In the genomic region with DNA sequence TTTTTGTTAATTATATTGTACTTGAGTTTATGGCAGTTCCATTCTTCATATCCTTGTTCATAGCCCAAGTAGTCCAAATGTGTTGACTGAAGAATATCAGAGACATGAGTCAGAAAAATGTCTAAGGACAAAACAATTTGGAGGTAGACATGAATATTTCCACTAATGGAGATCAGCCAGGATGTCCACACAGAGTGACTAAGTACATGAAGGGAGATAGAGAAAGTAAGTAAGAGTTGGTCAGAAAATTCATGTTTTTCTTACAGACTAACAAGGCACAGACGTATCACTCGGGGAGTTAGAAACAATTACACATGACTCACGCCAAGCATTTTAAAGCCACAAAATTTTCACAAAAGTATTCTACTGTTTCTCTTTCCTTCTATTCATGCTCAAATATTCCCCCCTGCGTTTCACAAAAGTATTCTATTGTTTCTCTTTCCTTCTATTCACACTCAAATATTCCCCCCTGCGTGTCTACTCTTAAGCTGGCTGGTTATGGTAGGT, we compare ENCODE assay signal across 11 cellular contexts.
DNase-seq lines count a peak whose midpoint lies in the region; ATAC-seq and TF ChIP-seq lines count a peak whose summit lies in the region.
"Had no signal": no experiment of that assay in that cellular context is flagged by ENCODE, and none has a peak within 500 bp of the region (broad histone marks: within the 10 kb centered on the region; RNA-seq: fewer than 3 reads in every experiment).

No MANE protein-coding gene starts in this region.

- DNase-seq in heart left ventricle, result no peak
- DNase-seq in right atrium auricular region (ENCODE audit: low spot score), result no peak
- peak; percentile 99 for DNase-seq in astrocyte of the spinal cord (ENCODE audit: low read depth, low spot score)
- DNase-seq in hepatic stellate cell (ENCODE audit: low spot score), result peak; percentile 65
- no peak for DNase-seq in aorta
- DNase-seq in NCI-H446 treated with DMSO at 0.1 percent for 48 hours (lab: John Stamatoyannopoulos, UW), result no peak
- DNase-seq in NCI-H2227 (lab: John Stamatoyannopoulos, UW; ENCODE audit: unreplicated experiment), result no peak
- DNase-seq: kidney; NK-92 treated with Interleukin-12 subunit alpha and Interleukin-12 subunit beta, amount 100 ng/mL, for 24 hours had no signal

- TF ChIP-seq CTCF in heart left ventricle (IDR thresholded peaks at IDR 0.05), result no peak
- no peak for TF ChIP-seq CTCF in right atrium auricular region (IDR thresholded peaks at IDR 0.05)
- TF ChIP-seq CTCF in astrocyte of the spinal cord (IDR thresholded peaks at IDR 0.05; ENCODE audit: low read depth, low read length), result no peak

- H3K4me1 ChIP-seq in heart left ventricle (peaks cover 0 to 4% (median 0%) of the 10 kb centered on the region in 12 donors), right atrium auricular region (no peaks in the 10 kb centered on the region), aorta (ENCODE audit: control insufficient read depth in 1 of 2, insufficient read depth in 2 of 2, low read length in 2 of 2) (no peaks in the 10 kb centered on the region)

- H3K9me3 ChIP-seq in heart left ventricle (no peaks in the 10 kb centered on the region), right atrium auricular region (no peaks in the 10 kb centered on the region), aorta (ENCODE audit: control insufficient read depth, low read length) (no peaks in the 10 kb centered on the region)

- WGBS in heart left ventricle, 4 donors, result 60 to 71% (median 67%) methylated on average over 5 of the region's 5 CpGs
- WGBS in aorta, 2 donors, result 6% methylated on average over 5 of the region's 5 CpGs

- peak in 3 of 4 donors; percentile 36 to 95 (median 76) for ATAC-seq in heart left ventricle
- peak; percentile 66 for ATAC-seq in aorta (ENCODE audit: low FRiP score)
- no peak for ATAC-seq in HG03432 (IDR thresholded peaks at IDR 0.05; ENCODE audit: unreplicated experiment)
- ATAC-seq: activated CD4-positive, CD25-positive, alpha-beta regulatory T cell treated with anti-CD3 and anti-CD28 coated beads, Interleukin-2, amount 50 U/mL, for 24 hours had no signal

- no peak for TF ChIP-seq POLR2A in heart left ventricle (IDR thresholded peaks at IDR 0.05)

- H3K27me3 ChIP-seq in heart left ventricle, result no peaks in the 10 kb centered on the region
- no peaks in the 10 kb centered on the region for H3K27me3 ChIP-seq in right atrium auricular region
- no peaks in the 10 kb centered on the region for H3K27me3 ChIP-seq in aorta (ENCODE audit: control insufficient read depth in 1 of 2, insufficient read depth in 2 of 2, low read length in 1 of 2)

- intact Hi-C loops in heart left ventricle (cut with DNase I) (no loop called here), aorta (cut with DNase I) (no loop called here)

- no peaks in the 10 kb centered on the region for H3K36me3 ChIP-seq in heart left ventricle
- H3K36me3 ChIP-seq in right atrium auricular region, result no peaks in the 10 kb centered on the region
- H3K36me3 ChIP-seq in aorta (ENCODE audit: control insufficient read depth in 1 of 2, insufficient read depth in 2 of 2, low read length in 1 of 2), result no peaks in the 10 kb centered on the region

- in situ Hi-C loops in astrocyte of the spinal cord (cut with HindIII; ENCODE audit: low sequenced_read_pairs), result no loop called here

- H3K4me3 ChIP-seq in heart left ventricle (peak overlapping the region in 1 of 12 donors; percentile 27), right atrium auricular region (no peak overlapping the region), astrocyte of the spinal cord (ENCODE audit: low read depth, low read length) (no peak overlapping the region), aorta (ENCODE audit: low read length in 2 of 2) (peak overlapping the region; percentile 14 to 34)

- H3K27ac ChIP-seq in heart left ventricle, result peak overlapping the region in 5 of 12 donors; percentile 22 to 46 (median 41)
- H3K27ac ChIP-seq in right atrium auricular region, result peak overlapping the region in 1 of 2 donors; percentile 63
- H3K27ac ChIP-seq in aorta (ENCODE audit: low read depth in 1 of 2, low read length in 2 of 2), result peak overlapping the region in 1 of 2 donors; percentile 82

Comparison
In these comparisons a context has a peak if more than half of its experiments do, and no peak if none do; other contexts are left out.
1. DNase-seq: peak in astrocyte of the spinal cord (single experiment) and hepatic stellate cell (single experiment); none in heart left ventricle (0 of 5), right atrium auricular region (single experiment), aorta (0 of 2), NCI-H446 treated with DMSO at 0.1 percent for 48 hours (single experiment) and NCI-H2227 (single experiment).
2. H3K4me3 ChIP-seq: peak in aorta (2 of 2); none in right atrium auricular region (0 of 2) and astrocyte of the spinal cord (single experiment).